Comparison of ENCODE assay signal across 17 cellular contexts in the genomic region with DNA sequence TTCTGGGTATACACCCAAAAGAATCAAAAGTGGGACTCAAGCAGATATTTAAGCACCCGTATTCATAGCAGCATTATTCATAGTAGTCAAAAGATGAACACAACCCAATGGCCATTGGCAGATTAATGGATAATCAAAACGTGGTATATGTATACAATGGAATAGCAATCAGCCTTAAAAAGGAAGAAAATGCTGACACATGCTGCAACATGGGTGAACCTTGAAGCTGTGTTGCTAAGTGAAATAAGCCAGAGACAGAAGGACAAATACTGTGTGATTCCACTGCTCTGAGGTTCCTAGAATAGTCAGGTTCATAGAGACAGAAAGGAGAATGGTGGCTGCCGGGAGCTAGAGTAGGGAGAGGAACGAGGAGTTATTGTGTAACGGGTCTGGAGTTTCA.
"Had no signal": no experiment of that assay in that cellular context is flagged by ENCODE, and none has a peak within 500 bp of the region (broad histone marks: within the 10 kb centered on the region; RNA-seq: fewer than 3 reads in every experiment).

No MANE protein-coding gene starts in this region.

- H3K27me3 ChIP-seq: breast epithelium, neural progenitor cell, upper lobe of left lung had no signal

- H3K4me2 ChIP-seq: neural progenitor cell had no signal

- H2AFZ ChIP-seq: neural progenitor cell had no signal

- H3K4me3 ChIP-seq: coronary artery, neural progenitor cell, thoracic aorta, upper lobe of left lung had no signal

- H3K4me1 Mint-ChIP-seq: activated naive CD8-positive, alpha-beta T cell treated with anti-CD3 and anti-CD28 coated beads for 36 hours; naive B cell had no signal

- DNase-seq: activated CD4-positive, alpha-beta memory T cell treated with anti-CD3 and anti-CD28 coated beads for 36 hours; activated CD4-positive, alpha-beta T cell treated with anti-CD3 and anti-CD28 coated beads for 48 hours; activated naive CD4-positive, alpha-beta T cell treated with Interleukin-2 at 50 U/mL for 16 hours; activated naive CD8-positive, alpha-beta T cell treated with anti-CD3 and anti-CD28 coated beads for 36 hours; hippocampal formation; naive B cell; posterior cingulate gyrus; stimulated activated CD4-positive, alpha-beta T cell treated with anti-CD3 and anti-CD28 coated beads, Interleukin-4, amount 100 ng/mL, for 1 hour; stimulated activated naive CD4-positive, alpha-beta T cell; SW 1271; T-helper 17 cell; upper lobe of left lung had no signal

- H3K27ac Mint-ChIP-seq: activated CD4-positive, alpha-beta memory T cell treated with anti-CD3 and anti-CD28 coated beads for 36 hours; activated naive CD8-positive, alpha-beta T cell treated with anti-CD3 and anti-CD28 coated beads for 36 hours; T-helper 17 cell had no signal

- ATAC-seq: T-helper 17 cell had no signal

- H3K4me1 ChIP-seq: breast epithelium, neural progenitor cell had no signal

- H3K4me3 Mint-ChIP-seq: activated CD4-positive, alpha-beta memory T cell treated with anti-CD3 and anti-CD28 coated beads for 36 hours; activated naive CD8-positive, alpha-beta T cell treated with anti-CD3 and anti-CD28 coated beads for 36 hours; naive B cell; neural progenitor cell; T-helper 17 cell had no signal

- H3K9me3 Mint-ChIP-seq: activated CD4-positive, alpha-beta memory T cell treated with anti-CD3 and anti-CD28 coated beads for 36 hours; activated naive CD8-positive, alpha-beta T cell treated with anti-CD3 and anti-CD28 coated beads for 36 hours; naive B cell; neural progenitor cell had no signal

- H3K9ac ChIP-seq: neural progenitor cell had no signal

- H3K36me3 Mint-ChIP-seq: activated CD4-positive, alpha-beta memory T cell treated with anti-CD3 and anti-CD28 coated beads for 36 hours; activated naive CD8-positive, alpha-beta T cell treated with anti-CD3 and anti-CD28 coated beads for 36 hours; naive B cell; neural progenitor cell had no signal

- H3K9me3 ChIP-seq: breast epithelium, thoracic aorta, upper lobe of left lung had no signal

- H3K27me3 Mint-ChIP-seq: activated naive CD8-positive, alpha-beta T cell treated with anti-CD3 and anti-CD28 coated beads for 36 hours had no signal

- H3K36me3 ChIP-seq: breast epithelium, neural progenitor cell, thoracic aorta, upper lobe of left lung had no signal

- H3K27ac ChIP-seq: epithelial cell of prostate, neural progenitor cell, thoracic aorta, upper lobe of left lung had no signal
